ENCODE assay signal across 26 cellular contexts in genomic region chr10:88074971-88075370, GRCh38.
"Had no signal": no experiment of that assay in that cellular context is flagged by ENCODE, and none has a peak within 500 bp of the region (broad histone marks: within the 10 kb centered on the region; RNA-seq: fewer than 3 reads in every experiment).

No MANE protein-coding gene starts in this region.

- H3K27ac ChIP-seq: colonic mucosa, dorsolateral prefrontal cortex, neural progenitor cell, prostate gland, right atrium auricular region, thoracic aorta, tibial nerve had no signal

- H3K9me3 ChIP-seq: colonic mucosa, prostate gland, right atrium auricular region, thoracic aorta, tibial nerve, upper lobe of left lung had no signal

- FAIRE-seq: frontal cortex, keratinocyte, urothelium cell line had no signal

- H3K9ac ChIP-seq: neural progenitor cell had no signal

- H3K36me3 ChIP-seq: colonic mucosa, neural progenitor cell, prostate gland, right atrium auricular region, thoracic aorta, tibial nerve, upper lobe of left lung had no signal

- H3K4me2 ChIP-seq: neural progenitor cell, smooth muscle cell had no signal

- H3K4me1 ChIP-seq: colonic mucosa, neural progenitor cell, prostate gland had no signal

- H3K4me3 ChIP-seq: colonic mucosa, dorsolateral prefrontal cortex, lung, neural progenitor cell, prostate gland, right atrium auricular region, smooth muscle cell, thoracic aorta, tibial nerve, upper lobe of left lung had no signal

- DNase-seq: colonic mucosa; dorsolateral prefrontal cortex; effector CD4-positive, alpha-beta T cell; hypothalamus; left ventricle myocardium superior; mesendoderm; midbrain; naive thymus-derived CD4-positive, alpha-beta T cell; nucleus accumbens; stimulated activated CD4-positive, alpha-beta T cell treated with anti-CD3 and anti-CD28 coated beads, Interleukin-12 subunit alpha, Interleukin-12 subunit beta, amount 100 ng/mL, for 4 hours; stimulated activated CD4-positive, alpha-beta T cell treated with anti-CD3 and anti-CD28 coated beads, Interleukin-1b, Interleukin-23, amount 100 ng/mL, for 48 hours; stimulated activated CD4-positive, alpha-beta T cell treated with anti-CD3 and anti-CD28 coated beads, Interleukin-4, amount 100 ng/mL, for 1 hour; stimulated activated CD8-positive, alpha-beta memory T cell treated with anti-CD3 and anti-CD28 coated beads, Interleukin-4, amount 100 ng/mL, for 48 hours; stimulated activated naive CD4-positive, alpha-beta T cell treated with Interleukin-2 at 50 U/mL for 16 hours; substantia nigra; upper lobe of left lung had no signal

- H3K27me3 ChIP-seq: colonic mucosa, neural progenitor cell, right atrium auricular region, tibial nerve, upper lobe of left lung had no signal

- H2AFZ ChIP-seq: neural progenitor cell had no signal
